Comparison of ENCODE assay signal across 9 cellular contexts in genomic region chr21:38170283-38170682, GRCh38.
DNase-seq lines count a peak whose midpoint lies in the region; ATAC-seq, FAIRE-seq and TF ChIP-seq lines count a peak whose summit lies in the region.
"Had no signal": no experiment of that assay in that cellular context is flagged by ENCODE, and none has a peak within 500 bp of the region (broad histone marks: within the 10 kb centered on the region; RNA-seq: fewer than 3 reads in every experiment).

No MANE protein-coding gene starts in this region.

- peak overlapping the region; percentile 72; the same call in 1 of the 2 replicates for H2BK12ac ChIP-seq in H1 (ENCODE audit: low read depth, low read length)

- TF ChIP-seq CTCF in LNCAP (IDR thresholded peaks at IDR 0.05) = peak; percentile 33; the same call in 1 of the 2 replicates
- TF ChIP-seq CTCF in H1 (IDR thresholded peaks at IDR 0.05; ENCODE audit: control extremely low read depth in 1 of 3, insufficient read depth in 1 of 3, low read depth in 1 of 3, low read length in 3 of 3) = peak; percentile 68 to 87 (median 75)
- TF ChIP-seq CTCF in pancreas (IDR thresholded peaks at IDR 0.05) = peak in 1 of 4 donors; percentile 9

- H2AFZ ChIP-seq in H1 (ENCODE audit: low read length) = peak overlapping the region; percentile 71

- POLR2A ChIA-PET in H1 (lab: Charles Lee; ENCODE audit: partially characterized antibody) = interaction anchor here (1.8 kb wide), 1 partner anchor 182 kb away, joined by 7 read pairs; no protein-coding TSS in a partner anchor

- CTCF ChIA-PET in H1 (lab: Charles Lee; ENCODE audit: partially characterized antibody) = interaction anchor here (0.6 to 12.0 kb wide), 33 partner anchors 10 to 640 kb away, joined by 3 to 366 read pairs (median 5); no protein-coding TSS in a partner anchor

- no peak overlapping the region for H4K8ac ChIP-seq in H1 (ENCODE audit: extremely low read depth, insufficient read depth, low read length)

- DNase-seq in DMS 273 (lab: John Stamatoyannopoulos, UW; ENCODE audit: unreplicated experiment) (peak; percentile 74), DMS 273 treated with DMSO at 0.1 percent for 48 hours (lab: John Stamatoyannopoulos, UW) (no peak), H1 (ENCODE audit: low read depth in 1 of 2, low spot score in 2 of 2) (peak; percentile 15 to 53), pancreas (no peak), LoVo (ENCODE audit: low spot score) (no peak), activated gamma-delta T cell treated with Interleukin-2 at 50 U/mL for 16 hours (no peak)

- no peak overlapping the region for H3K4ac ChIP-seq in H1 (replicated peaks; ENCODE audit: insufficient read length, low read depth, low read length)

- H2BK20ac ChIP-seq in H1 (ENCODE audit: low read length) = peak overlapping the region; percentile 77; the same call in 1 of the 2 replicates

- H3K79me2 ChIP-seq in H1 (ENCODE audit: control insufficient read depth in 1 of 2, insufficient read depth in 2 of 2, low read length in 2 of 2) = no peaks in the 10 kb centered on the region

- H3K27ac ChIP-seq in H1 (ENCODE audit: low read depth, low read length) (no peak overlapping the region), pancreas (peak overlapping the region in 1 of 4 donors; percentile 31)

- no peak overlapping the region for H3K18ac ChIP-seq in H1 (ENCODE audit: extremely low read depth, low read length)

- TF ChIP-seq RAD21 in H1 (IDR thresholded peaks at IDR 0.05 in 1 of 2, conservative IDR thresholded peaks at IDR 0.05 in 1 of 2; ENCODE audit: low read depth in 2 of 2, low read length in 2 of 2) = peak; percentile 92 to 95

- H3K36me3 ChIP-seq in H1 (ENCODE audit: control insufficient read depth in 2 of 4, insufficient read depth in 4 of 4, low read length in 3 of 4) = no peaks in the 10 kb centered on the region
- H3K36me3 ChIP-seq in pancreas = no peaks in the 10 kb centered on the region

- peak in 3 of 4 donors; percentile 41 to 48 (median 41) for ATAC-seq in pancreas
- ATAC-seq in GM18502 (IDR thresholded peaks at IDR 0.05; ENCODE audit: poor library complexity, unreplicated experiment) = no peak

- no peaks in the 10 kb centered on the region for H4K20me1 ChIP-seq in H1 (replicated peaks in 1 of 2; ENCODE audit: control insufficient read depth in 1 of 2, insufficient read depth in 2 of 2, low read length in 2 of 2)

- H3K23me2 ChIP-seq in H1 (ENCODE audit: low read depth, low read length) = no peaks in the 10 kb centered on the region

- H3K4me3 ChIP-seq in H1 (ENCODE audit: extremely low read depth in 1 of 4, insufficient read depth in 2 of 4, low read depth in 3 of 4, low read length in 4 of 4) (no peak overlapping the region), pancreas (no peak overlapping the region)

- 55% methylated on average over 2 of the region's 2 CpGs; no CpG with 5 or more reads in 1 of the 2 experiments for WGBS in H1 (ENCODE audit: extremely low coverage in 1 of 2, insufficient coverage in 1 of 2, insufficient read length in 1 of 2, insufficient replicate concordance in 2 of 2, low coverage in 1 of 2, low lambda C conversion rate in 2 of 2, missing lambda C conversion rate in 1 of 2), 2 experiments
- 39 to 45% methylated on average over 2 of the region's 2 CpGs for WGBS in pancreas, 2 donors

- no peak overlapping the region for H4K5ac ChIP-seq in H1 (ENCODE audit: insufficient read length, low read depth, low read length)

- H3K27me3 ChIP-seq in H1 (replicated peaks in 1 of 4; ENCODE audit: control insufficient read depth in 3 of 4, extremely low read depth in 1 of 4, insufficient read depth in 3 of 4, low read length in 3 of 4) (no peaks in the 10 kb centered on the region; a peak in 1 of 7 replicates), pancreas (no peaks in the 10 kb centered on the region)

- H3K4me1 ChIP-seq in H1 (replicated peaks in 1 of 4; ENCODE audit: control insufficient read depth in 3 of 4, insufficient read depth in 4 of 4, low read length in 3 of 4) (peaks cover 2 to 10% (median 6%) of the 10 kb centered on the region in 4 experiments; a peak in 5 of 7 replicates), pancreas (peaks cover 9 to 11% (median 10%) of the 10 kb centered on the region in 3 donors)

- H3K79me1 ChIP-seq in H1 (ENCODE audit: low read depth, low read length) = no peaks in the 10 kb centered on the region

- no peak overlapping the region for H3K9ac ChIP-seq in H1 (replicated peaks in 1 of 4; ENCODE audit: extremely low read depth in 1 of 4, low read depth in 3 of 4, low read length in 3 of 4)

- TF ChIP-seq POLR2A in H1 (IDR thresholded peaks at IDR 0.05; ENCODE audit: control extremely low read depth in 1 of 2, low read depth in 2 of 2, low read length in 2 of 2) = no peak

- H3K4me2 ChIP-seq in H1 (ENCODE audit: insufficient read depth in 1 of 2, low read depth in 2 of 2, low read length in 2 of 2) = no peak overlapping the region

- no peak overlapping the region; the same call in 1 of the 2 replicates for H2BK15ac ChIP-seq in H1 (ENCODE audit: low read length)

- H4K91ac ChIP-seq in H1 (replicated peaks; ENCODE audit: insufficient read length, low read length) = peak overlapping the region; percentile 63

- H2AK5ac ChIP-seq in H1 (ENCODE audit: low read depth, low read length) = no peak overlapping the region

- FAIRE-seq in H1 (lab: Jason Lieb, UNC) = no peak
- FAIRE-seq in pancreas (lab: Jason Lieb, UNC) = no peak
- FAIRE-seq: A204.1 had no signal

- peak overlapping the region; percentile 68 for H2BK120ac ChIP-seq in H1 (replicated peaks; ENCODE audit: low read depth, low read length)

- no peak overlapping the region; the same call in 1 of the 2 replicates for H2BK5ac ChIP-seq in H1 (ENCODE audit: low read depth, low read length)

- no peak overlapping the region for H3K56ac ChIP-seq in H1 (replicated peaks; ENCODE audit: insufficient read length, low read depth, low read length)

- H3K14ac ChIP-seq in H1 (ENCODE audit: insufficient read length) = no peak overlapping the region

- intact Hi-C loops in pancreas (cut with DNase I) = no loop called here

- no peak overlapping the region for H3K23ac ChIP-seq in H1 (ENCODE audit: insufficient read length)

- no peak for TF ChIP-seq EP300 in H1 (IDR thresholded peaks at IDR 0.05; ENCODE audit: borderline replicate concordance in 1 of 2, low read depth in 2 of 2, low read length in 2 of 2)

- H3K9me3 ChIP-seq in H1 (ENCODE audit: insufficient read depth in 2 of 2, low read depth in 1 of 2, low read length in 1 of 2) (no peaks in the 10 kb centered on the region), pancreas (no peaks in the 10 kb centered on the region)

TF ChIP-seq in H1, 55 proteins besides CTCF, POLR2A, EP300 and RAD21 (continues in another document):
- TF ChIP-seq SP1 (IDR thresholded peaks at IDR 0.05; ENCODE audit: low read depth, low read length) = no peak

Comparison
In these comparisons a context has a peak if more than half of its experiments do, and no peak if none do; other contexts are left out.
1. DNase-seq: peak in DMS 273 (single experiment) and H1 (2 of 2); none in DMS 273 treated with DMSO at 0.1 percent for 48 hours (single experiment), pancreas (0 of 6), LoVo (single experiment) and activated gamma-delta T cell treated with Interleukin-2 at 50 U/mL for 16 hours (single experiment).